ENCODE assay signal across 1 cellular context in genomic region chr17:65584604-65585521, GRCh38.
TF ChIP-seq lines count a peak whose summit lies in the region.

No MANE protein-coding gene starts in this region.

TF ChIP-seq in HepG2, 621 proteins besides CTCF, POLR2A, EP300 and RAD21 (continued from another document and continues in another):
- TF ChIP-seq HNRNPH1 (optimal IDR thresholded peaks at IDR 0.05; ENCODE audit: low read depth, low read length) (no peak), DR1 (CRISPR knock-in tag; IDR thresholded peaks at IDR 0.05) (peak; percentile 56), MZF1 (CRISPR knock-in tag; IDR thresholded peaks at IDR 0.05; ENCODE audit: borderline replicate concordance) (no peak), CEBPZ (IDR thresholded peaks at IDR 0.05; ENCODE audit: low read length) (no peak), ZC3H4 (CRISPR knock-in tag; IDR thresholded peaks at IDR 0.05; ENCODE audit: borderline replicate concordance) (0 out of 2 replicates have a peak, but pooled peaks have one; percentile 9), ESRRA (CRISPR knock-in tag; IDR thresholded peaks at IDR 0.05; ENCODE audit: low read depth) (0 out of 2 replicates have a peak, but pooled peaks have one; percentile 45), ZSCAN30 (CRISPR knock-in tag; IDR thresholded peaks at IDR 0.05) (no peak), HCFC1 (IDR thresholded peaks at IDR 0.05; ENCODE audit: low read depth, low read length) (no peak), ERF (CRISPR knock-in tag; IDR thresholded peaks at IDR 0.05) (0 out of 2 replicates have a peak, but pooled peaks have one; percentile 27), GZF1 (CRISPR knock-in tag; IDR thresholded peaks at IDR 0.05) (no peak), NFE2L1 (CRISPR knock-in tag; IDR thresholded peaks at IDR 0.05; ENCODE audit: borderline replicate concordance) (no peak), HMG20A (CRISPR knock-in tag; IDR thresholded peaks at IDR 0.05; ENCODE audit: borderline replicate concordance) (peak; percentile 74; the same call in 1 of the 2 replicates), TBX2 (CRISPR knock-in tag; IDR thresholded peaks at IDR 0.05; ENCODE audit: borderline replicate concordance) (peak; percentile 32; the same call in 1 of the 2 replicates), RFXAP (CRISPR knock-in tag; IDR thresholded peaks at IDR 0.05; ENCODE audit: borderline replicate concordance) (no peak), ZNF678 (CRISPR knock-in tag; IDR thresholded peaks at IDR 0.05) (no peak), USF2 (IDR thresholded peaks at IDR 0.05; ENCODE audit: low read depth, low read length) (no peak), USF2 (CRISPR knock-in tag; IDR thresholded peaks at IDR 0.05; ENCODE audit: borderline replicate concordance) (no peak), ZNF703 (CRISPR knock-in tag; IDR thresholded peaks at IDR 0.05; ENCODE audit: borderline replicate concordance) (no peak), CBX5 (CRISPR knock-in tag; IDR thresholded peaks at IDR 0.05; ENCODE audit: borderline replicate concordance) (peak; percentile 39; the same call in 1 of the 2 replicates), IKZF4 (CRISPR knock-in tag; IDR thresholded peaks at IDR 0.05; ENCODE audit: borderline replicate concordance, low read depth, not compliant biosample characterization) (no peak), ELK4 (CRISPR knock-in tag; IDR thresholded peaks at IDR 0.05; ENCODE audit: borderline replicate concordance) (no peak), PRMT3 (CRISPR knock-in tag; IDR thresholded peaks at IDR 0.05; ENCODE audit: borderline replicate concordance, low read depth) (no peak), ZNF496 (CRISPR knock-in tag; IDR thresholded peaks at IDR 0.05; ENCODE audit: insufficient replicate concordance) (no peak), SKI (IDR thresholded peaks at IDR 0.05; ENCODE audit: partially characterized antibody) (no peak), RARA (CRISPR knock-in tag; IDR thresholded peaks at IDR 0.05) (peak; percentile 46; the same call in 1 of the 2 replicates), RFX1 (IDR thresholded peaks at IDR 0.05) (no peak), GATAD2A (CRISPR knock-in tag; IDR thresholded peaks at IDR 0.05) (peak; percentile 65), ZNF558 (CRISPR knock-in tag; IDR thresholded peaks at IDR 0.05; ENCODE audit: borderline replicate concordance) (0 out of 2 replicates have a peak, but pooled peaks have one; percentile 46), NFRKB (IDR thresholded peaks at IDR 0.05) (no peak), ETS1 (CRISPR knock-in tag; IDR thresholded peaks at IDR 0.05) (no peak), ZNF143 (CRISPR knock-in tag; IDR thresholded peaks at IDR 0.05) (no peak), KLF11 (CRISPR knock-in tag; IDR thresholded peaks at IDR 0.05) (no peak), GMEB2 (CRISPR knock-in tag; IDR thresholded peaks at IDR 0.05; ENCODE audit: low read depth) (no peak), ONECUT2 (CRISPR knock-in tag; IDR thresholded peaks at IDR 0.05) (no peak), ZNF367 (CRISPR knock-in tag; IDR thresholded peaks at IDR 0.05; ENCODE audit: borderline replicate concordance) (no peak; the same call in 1 of the 2 replicates), ZNF614 (CRISPR knock-in tag; IDR thresholded peaks at IDR 0.05; ENCODE audit: borderline replicate concordance) (peak; percentile 26; the same call in 1 of the 2 replicates), SRSF4 (IDR thresholded peaks at IDR 0.05; ENCODE audit: low read depth, low read length, poor library complexity, severe bottlenecking) (no peak), SNAPC5 (CRISPR knock-in tag; IDR thresholded peaks at IDR 0.05; ENCODE audit: borderline replicate concordance) (no peak), GABPA (IDR thresholded peaks at IDR 0.05; ENCODE audit: low read depth, low read length) (no peak), GABPA (CRISPR knock-in tag; IDR thresholded peaks at IDR 0.05; ENCODE audit: low read depth) (no peak), GTF3A (CRISPR knock-in tag; conservative IDR thresholded peaks at IDR 0.05) (no peak; the same call in 1 of the 2 replicates), PPARG (CRISPR knock-in tag; conservative IDR thresholded peaks at IDR 0.05) (no peak), TRAFD1 (CRISPR knock-in tag; IDR thresholded peaks at IDR 0.05; ENCODE audit: borderline replicate concordance) (0 out of 2 replicates have a peak, but pooled peaks have one; percentile 49), CEBPG (CRISPR knock-in tag; IDR thresholded peaks at IDR 0.05) (no peak), ZNF776 (CRISPR knock-in tag; IDR thresholded peaks at IDR 0.05) (peak; percentile 58; the same call in 1 of the 2 replicates), RBM22 (optimal IDR thresholded peaks at IDR 0.05; ENCODE audit: low read length) (no peak), CCAR2 (optimal IDR thresholded peaks at IDR 0.05; ENCODE audit: low read depth, low read length) (no peak), ZSCAN29 (CRISPR knock-in tag; conservative IDR thresholded peaks at IDR 0.05) (no peak), PLRG1 (conservative IDR thresholded peaks at IDR 0.05) (no peak), MEF2D (CRISPR knock-in tag; IDR thresholded peaks at IDR 0.05) (no peak), SOX5 (CRISPR knock-in tag; IDR thresholded peaks at IDR 0.05; ENCODE audit: borderline replicate concordance) (peak; percentile 18; the same call in 1 of the 2 replicates), SP2 (CRISPR knock-in tag; IDR thresholded peaks at IDR 0.05) (no peak), TOPORS (CRISPR knock-in tag; IDR thresholded peaks at IDR 0.05) (no peak), ZIK1 (CRISPR knock-in tag; IDR thresholded peaks at IDR 0.05; ENCODE audit: borderline replicate concordance, low read depth) (no peak), MBNL3 (CRISPR knock-in tag; conservative IDR thresholded peaks at IDR 0.05) (no peak), HNF1B (CRISPR knock-in tag; IDR thresholded peaks at IDR 0.05) (no peak), SP140L (CRISPR knock-in tag; IDR thresholded peaks at IDR 0.05; ENCODE audit: borderline replicate concordance) (no peak), KDM4B (CRISPR knock-in tag; IDR thresholded peaks at IDR 0.05) (0 out of 2 replicates have a peak, but pooled peaks have one; percentile 33), HINFP (CRISPR knock-in tag; IDR thresholded peaks at IDR 0.05; ENCODE audit: low read depth) (no peak), RELA (CRISPR knock-in tag; IDR thresholded peaks at IDR 0.05) (no peak), HNRNPUL1 (IDR thresholded peaks at IDR 0.05; ENCODE audit: low read depth, low read length) (no peak), HOXA5 (CRISPR knock-in tag; IDR thresholded peaks at IDR 0.05) (no peak), TBL1XR1 (IDR thresholded peaks at IDR 0.05; ENCODE audit: borderline replicate concordance, low read length, partially characterized antibody) (no peak), STAG1 (CRISPR knock-in tag; IDR thresholded peaks at IDR 0.05) (no peak)
